18 cellular contexts compared by ENCODE assay signal in the genomic region with DNA sequence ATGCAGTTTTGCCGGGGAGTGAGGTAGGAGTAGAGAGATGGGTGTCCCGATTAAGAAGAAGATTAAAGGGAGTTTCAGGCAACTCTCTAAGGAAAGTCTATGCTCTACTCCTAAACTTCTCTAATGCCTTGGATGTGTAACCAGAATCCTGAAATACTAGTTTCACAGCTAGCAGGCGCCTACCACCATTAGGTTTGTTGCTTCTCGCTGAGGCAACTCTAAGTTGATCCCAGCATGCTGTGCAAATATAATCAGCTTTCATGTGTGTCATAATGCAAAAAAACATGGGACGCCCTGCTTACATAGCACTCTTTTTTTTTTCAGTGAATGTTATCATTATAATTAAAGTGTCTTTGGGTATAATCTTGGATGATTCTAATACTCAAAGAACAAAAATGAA.
"Had no signal": no experiment of that assay in that cellular context is flagged by ENCODE, and none has a peak within 500 bp of the region (broad histone marks: within the 10 kb centered on the region; RNA-seq: fewer than 3 reads in every experiment).

No MANE protein-coding gene starts in this region.

- H3K4me3 ChIP-seq: lung, right atrium auricular region, SJSA1, spleen, upper lobe of left lung had no signal

- H3K4me1 ChIP-seq: right atrium auricular region had no signal

- H3K27me3 ChIP-seq: right atrium auricular region, SJSA1, spleen, upper lobe of left lung had no signal

- H3K27me3 Mint-ChIP-seq: activated naive CD8-positive, alpha-beta T cell treated with anti-CD3 and anti-CD28 coated beads, Interleukin-2, amount 50 U/mL, for 24 hours; central memory CD8-positive, alpha-beta T cell; stimulated activated naive B cell treated with anti-CD40 and anti-IgM and Interleukin-4, amounts not matched to agents 10 μg/mL and 1 μg/mL and 100 μg/mL, for 72 hours had no signal

- ATAC-seq: activated CD8-positive, alpha-beta T cell treated with anti-CD3 and anti-CD28 coated beads, Interleukin-2, amount 10 ng/mL, durations not matched to agents 7 days and 5 days; activated naive CD8-positive, alpha-beta T cell treated with anti-CD3 and anti-CD28 coated beads, Interleukin-2, amount 50 U/mL, for 24 hours; natural killer cell; stimulated activated naive B cell treated with anti-CD40 and anti-IgM and Interleukin-4, amounts not matched to agents 10 μg/mL and 1 μg/mL and 100 μg/mL, for 72 hours had no signal

- H3K27ac Mint-ChIP-seq: activated CD8-positive, alpha-beta T cell treated with anti-CD3 and anti-CD28 coated beads, Interleukin-2, amount 10 ng/mL, durations not matched to agents 7 days and 5 days; activated naive CD8-positive, alpha-beta T cell treated with anti-CD3 and anti-CD28 coated beads, Interleukin-2, amount 50 U/mL, for 24 hours; natural killer cell; stimulated activated naive B cell treated with anti-CD40 and anti-IgM and Interleukin-4, amounts not matched to agents 10 μg/mL and 1 μg/mL and 100 μg/mL, for 72 hours had no signal

- H3K27ac ChIP-seq: SJSA1 had no signal

- H3K36me3 ChIP-seq: right atrium auricular region, SJSA1, spleen, upper lobe of left lung had no signal

- H3K9me3 Mint-ChIP-seq: central memory CD8-positive, alpha-beta T cell; natural killer cell; stimulated activated naive B cell treated with anti-CD40 and anti-IgM and Interleukin-4, amounts not matched to agents 10 μg/mL and 1 μg/mL and 100 μg/mL, for 72 hours had no signal

- DNase-seq: activated CD4-positive, alpha-beta T cell treated with anti-CD3 and anti-CD28 coated beads for 1 hour; activated CD8-positive, alpha-beta memory T cell treated with anti-CD3 and anti-CD28 coated beads, Interleukin-2, amount 50 U/mL, for 48 hours; activated CD8-positive, alpha-beta T cell treated with anti-CD3 and anti-CD28 coated beads, Interleukin-2, amount 10 ng/mL, durations not matched to agents 7 days and 5 days; activated naive CD4-positive, alpha-beta T cell; activated naive CD8-positive, alpha-beta T cell treated with anti-CD3 and anti-CD28 coated beads, Interleukin-2, amount 50 U/mL, for 24 hours; cortex of kidney; effector memory CD4-positive, alpha-beta T cell; natural killer cell; nucleus accumbens; spleen; stimulated activated CD4-positive, alpha-beta T cell treated with anti-CD3 and anti-CD28 coated beads, Interleukin-1b, Interleukin-23, amount 100 ng/mL, for 48 hours; stimulated activated naive B cell treated with anti-CD40 and anti-IgM and Interleukin-4, amounts not matched to agents 10 μg/mL and 1 μg/mL and 100 μg/mL, for 72 hours; T-helper 9 cell; upper lobe of left lung had no signal

- H3K36me3 Mint-ChIP-seq: natural killer cell; stimulated activated naive B cell treated with anti-CD40 and anti-IgM and Interleukin-4, amounts not matched to agents 10 μg/mL and 1 μg/mL and 100 μg/mL, for 72 hours had no signal

- H3K4me3 Mint-ChIP-seq: activated CD8-positive, alpha-beta T cell treated with anti-CD3 and anti-CD28 coated beads, Interleukin-2, amount 10 ng/mL, durations not matched to agents 7 days and 5 days; activated naive CD8-positive, alpha-beta T cell treated with anti-CD3 and anti-CD28 coated beads, Interleukin-2, amount 50 U/mL, for 24 hours; central memory CD8-positive, alpha-beta T cell; natural killer cell; stimulated activated naive B cell treated with anti-CD40 and anti-IgM and Interleukin-4, amounts not matched to agents 10 μg/mL and 1 μg/mL and 100 μg/mL, for 72 hours had no signal

- H3K9me3 ChIP-seq: right atrium auricular region, SJSA1, spleen, upper lobe of left lung had no signal
